In the genomic region with DNA sequence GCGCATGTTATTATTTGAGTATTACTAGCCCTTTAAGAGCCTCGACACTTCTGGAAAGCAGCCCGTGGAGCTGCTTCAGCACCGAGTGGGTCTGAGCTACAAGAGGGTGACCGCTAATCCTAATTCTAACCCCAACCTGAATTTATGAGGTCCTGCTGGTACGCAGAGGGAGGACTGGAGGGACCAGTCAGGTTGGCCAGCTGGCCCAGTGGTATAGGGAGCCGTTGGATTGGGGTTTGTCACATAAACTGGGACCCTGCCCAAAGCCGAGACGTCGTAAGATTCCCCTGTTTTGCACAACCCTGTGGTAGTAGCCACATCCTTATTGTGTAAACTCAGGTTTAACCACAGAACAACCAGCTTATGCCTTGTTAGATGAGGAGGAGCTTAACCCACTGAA, we compare ENCODE assay signal across 11 cellular contexts.
DNase-seq lines count a peak whose midpoint lies in the region; ATAC-seq and TF ChIP-seq lines count a peak whose summit lies in the region.
"Had no signal": no experiment of that assay in that cellular context is flagged by ENCODE, and none has a peak within 500 bp of the region (broad histone marks: within the 10 kb centered on the region; RNA-seq: fewer than 3 reads in every experiment).

No MANE protein-coding gene starts in this region.

- H3K27me3 ChIP-seq in breast epithelium = no peaks in the 10 kb centered on the region
- no peaks in the 10 kb centered on the region for H3K27me3 ChIP-seq in stomach
- H3K27me3 ChIP-seq: testis had no signal

- peak overlapping the region; percentile 51 for H3K27ac Mint-ChIP-seq in MCF 10A (ENCODE audit: low read depth, unreplicated experiment)

- no peak for ATAC-seq in omental fat pad (ENCODE audit: low FRiP score)

- H3K36me3 ChIP-seq in breast epithelium = no peaks in the 10 kb centered on the region
- H3K36me3 ChIP-seq in stomach = no peaks in the 10 kb centered on the region

- peaks cover 32% of the 10 kb centered on the region for H3K4me1 Mint-ChIP-seq in MCF 10A (ENCODE audit: insufficient read depth, unreplicated experiment)

- POLR2A ChIA-PET in MCF 10A (lab: Yijun Ruan, JAX) = interaction anchor here (0.6 to 1.5 kb wide), 3 partner anchors 52 to 202 kb away, joined by 3 to 4 read pairs (median 3); no protein-coding TSS in a partner anchor

- DNase-seq in MCF 10A (ENCODE audit: unreplicated experiment) (peak; percentile 89), breast epithelium (ENCODE audit: low spot score in 2 of 2) (no peak), RPMI7951 (ENCODE audit: low read depth) (peak; percentile 97), epithelial cell of esophagus (ENCODE audit: low read depth) (peak; percentile 36), stomach (peak; percentile 45), NCI-H1930 (lab: John Stamatoyannopoulos, UW) (no peak), NCI-H2196 (lab: John Stamatoyannopoulos, UW; ENCODE audit: unreplicated experiment) (no peak), omental fat pad (ENCODE audit: low spot score) (no peak)
- DNase-seq: activated CD4-positive, alpha-beta T cell treated with anti-CD3 and anti-CD28 coated beads for 1 hour; NCI-H2081 treated with DMSO at 0.1 percent for 48 hours; testis had no signal

- no peaks in the 10 kb centered on the region for H3K9me3 Mint-ChIP-seq in MCF 10A (ENCODE audit: unreplicated experiment)

- H3K27ac ChIP-seq in breast epithelium (no peak overlapping the region), stomach (peak overlapping the region in 4 of 5 donors; percentile 9 to 63 (median 44))
- H3K27ac ChIP-seq: testis had no signal

- CTCF ChIA-PET in MCF 10A (lab: Yijun Ruan, JAX) = interaction anchor here (0.6 to 1.7 kb wide), 3 partner anchors 22 to 111 kb away, joined by 3 to 4 read pairs (median 3); no protein-coding TSS in a partner anchor

- TF ChIP-seq EP300 in stomach (IDR thresholded peaks at IDR 0.05) = no peak

- H3K36me3 Mint-ChIP-seq in MCF 10A (ENCODE audit: insufficient read depth, unreplicated experiment) = no peaks in the 10 kb centered on the region

- peak overlapping the region; percentile 56 for H3K4me3 Mint-ChIP-seq in MCF 10A (ENCODE audit: unreplicated experiment)

- no peaks in the 10 kb centered on the region for H3K4me1 ChIP-seq in breast epithelium
- H3K4me1 ChIP-seq in stomach = peaks cover 10 to 32% (median 23%) of the 10 kb centered on the region in 4 donors

- no TSS peak for BruUV-seq in MCF 10A (replicated peaks; lab: Mats Ljungman, UMichigan)

- H3K4me3 ChIP-seq in breast epithelium (no peak overlapping the region), epithelial cell of esophagus (ENCODE audit: low read length) (no peak overlapping the region), stomach (no peak overlapping the region)
- H3K4me3 ChIP-seq: testis had no signal

- no peaks in the 10 kb centered on the region for H3K27me3 Mint-ChIP-seq in MCF 10A (ENCODE audit: insufficient read depth, unreplicated experiment)

- no peaks in the 10 kb centered on the region for H3K9me3 ChIP-seq in breast epithelium
- no peaks in the 10 kb centered on the region for H3K9me3 ChIP-seq in stomach
- H3K9me3 ChIP-seq: testis had no signal

- 19 to 43% (median 27%) methylated on average over 10 of the region's 10 CpGs for WGBS in stomach, 5 donors

- TF ChIP-seq POLR2A in breast epithelium (IDR thresholded peaks at IDR 0.05) (no peak), stomach (IDR thresholded peaks at IDR 0.05) (no peak)

- TF ChIP-seq CTCF in MCF 10A (IDR thresholded peaks at IDR 0.05; ENCODE audit: unreplicated experiment) = no peak
- TF ChIP-seq CTCF in breast epithelium (IDR thresholded peaks at IDR 0.05) = no peak
- TF ChIP-seq CTCF in epithelial cell of esophagus (IDR thresholded peaks at IDR 0.05; ENCODE audit: insufficient read depth, low read depth, low read length, missing control alignments) = no peak
- TF ChIP-seq CTCF in stomach (IDR thresholded peaks at IDR 0.05) = no peak
- TF ChIP-seq CTCF in omental fat pad (IDR thresholded peaks at IDR 0.05) = no peak

- intact Hi-C loops in MCF 10A (cut with micrococcal nuclease) (no loop called here), breast epithelium (cut with DNase I; ENCODE audit: low total_unique reads) (no loop called here), stomach (cut with DNase I; ENCODE audit: low total_unique reads) (no loop called here)

Comparison
In these comparisons a context has a peak if more than half of its experiments do, and no peak if none do; other contexts are left out.
1. DNase-seq: peak in MCF 10A (single experiment), RPMI7951 (single experiment), epithelial cell of esophagus (single experiment) and stomach (single experiment); none in breast epithelium (0 of 2), NCI-H1930 (0 of 2), NCI-H2196 (single experiment) and omental fat pad (single experiment).
2. H3K27ac ChIP-seq: peak in stomach (4 of 5); none in breast epithelium (0 of 2).